Comparison of ENCODE assay signal across 9 cellular contexts in the genomic region with DNA sequence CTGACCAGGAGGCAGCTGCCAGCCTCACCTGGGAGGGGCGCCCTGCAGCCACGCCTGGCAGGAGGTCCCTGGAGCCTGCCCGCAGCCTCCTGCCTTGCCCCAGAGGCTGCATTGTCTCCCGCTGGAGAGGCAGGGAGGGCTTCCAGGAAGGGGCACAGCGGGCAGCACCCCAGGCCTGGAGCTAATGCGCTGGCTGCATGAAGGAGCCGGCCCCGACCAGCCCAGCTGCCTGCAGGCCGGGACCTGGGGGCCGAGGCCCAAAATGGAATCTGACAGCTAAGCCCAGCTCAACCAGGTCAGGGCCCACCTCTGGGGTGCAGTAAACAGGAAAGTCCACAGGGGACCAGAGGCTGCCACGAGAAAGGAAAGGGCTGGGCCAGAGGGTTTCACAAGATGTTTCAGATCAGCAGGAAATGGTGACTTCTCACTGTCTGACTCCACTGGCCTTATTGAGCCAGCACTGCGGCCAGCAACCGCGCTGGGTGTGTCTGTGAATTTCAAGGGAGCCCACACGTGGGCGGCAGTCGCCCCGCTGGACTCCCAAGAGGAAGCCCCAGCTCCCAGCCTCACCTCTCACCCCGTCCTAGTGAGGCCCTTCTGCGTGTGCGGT.
DNase-seq lines count a peak whose midpoint lies in the region; ATAC-seq and TF ChIP-seq lines count a peak whose summit lies in the region.
"Had no signal": no experiment of that assay in that cellular context is flagged by ENCODE, and none has a peak within 500 bp of the region (broad histone marks: within the 10 kb centered on the region; RNA-seq: fewer than 3 reads in every experiment).

No MANE protein-coding gene starts in this region.

- DNase-seq in GM10266 (ENCODE audit: extremely low spot score) (peak; percentile 84), HL-60 (ENCODE audit: low read depth in 1 of 2, low spot score in 1 of 2) (peak; percentile 68 to 87), NCI-H1694 treated with DMSO at 0.1 percent for 48 hours (lab: John Stamatoyannopoulos, UW) (no peak), cortex of kidney (lab: John Stamatoyannopoulos, UW) (no peak), NCI-H82 treated with DMSO at 0.1 percent for 48 hours (lab: John Stamatoyannopoulos, UW; ENCODE audit: unreplicated experiment) (no peak)
- DNase-seq: activated naive CD8-positive, alpha-beta T cell treated with anti-CD3 and anti-CD28 coated beads, Interleukin-2, amount 10 ng/mL, durations not matched to agents 7 days and 5 days had no signal

- peaks cover 6% of the 10 kb centered on the region for H3K9me3 Mint-ChIP-seq in nephron

- H3K27ac ChIP-seq in HL-60 (replicated peaks) (peak overlapping the region; percentile 75), cingulate gyrus (ENCODE audit: low read depth, low read length) (peak overlapping the region; percentile 54)

- peaks cover 7% of the 10 kb centered on the region for H3K36me3 Mint-ChIP-seq in nephron (ENCODE audit: low read depth)

- H3K27me3 Mint-ChIP-seq in nephron (ENCODE audit: low read depth): no peaks in the 10 kb centered on the region
- H3K27me3 Mint-ChIP-seq: activated naive CD8-positive, alpha-beta T cell treated with anti-CD3 and anti-CD28 coated beads, Interleukin-2, amount 10 ng/mL, durations not matched to agents 7 days and 5 days had no signal

- no peak overlapping the region for H3K4me3 ChIP-seq in HL-60 (replicated peaks; ENCODE audit: insufficient read depth, low read length)

- H3K27me3 ChIP-seq in HL-60 (ENCODE audit: insufficient read depth, poor library complexity, severe bottlenecking): no peaks in the 10 kb centered on the region

- ATAC-seq in HG03097 (IDR thresholded peaks at IDR 0.05; ENCODE audit: low FRiP score, unreplicated experiment): no peak

- H3K4me3 Mint-ChIP-seq in nephron: peak overlapping the region in 2 of 3 experiments; percentile 47 to 66
- H3K4me3 Mint-ChIP-seq: activated naive CD8-positive, alpha-beta T cell treated with anti-CD3 and anti-CD28 coated beads, Interleukin-2, amount 10 ng/mL, durations not matched to agents 7 days and 5 days had no signal

- peak overlapping the region; percentile 96 to 100 (median 99) for H3K27ac Mint-ChIP-seq in nephron
- H3K27ac Mint-ChIP-seq: activated naive CD8-positive, alpha-beta T cell treated with anti-CD3 and anti-CD28 coated beads, Interleukin-2, amount 10 ng/mL, durations not matched to agents 7 days and 5 days had no signal

- TF ChIP-seq CTCF in GM10266 (IDR thresholded peaks at IDR 0.05; ENCODE audit: control insufficient read depth, insufficient read depth, low read depth, missing control alignments) (peak; percentile 7), HL-60 (IDR thresholded peaks at IDR 0.05; ENCODE audit: insufficient read depth, low read length) (no peak), nephron (IDR thresholded peaks at IDR 0.05; ENCODE audit: unreplicated experiment in 3 of 3) (no peak)

- peaks cover 39% of the 10 kb centered on the region for H3K4me1 Mint-ChIP-seq in nephron
- H3K4me1 Mint-ChIP-seq: activated naive CD8-positive, alpha-beta T cell treated with anti-CD3 and anti-CD28 coated beads, Interleukin-2, amount 10 ng/mL, durations not matched to agents 7 days and 5 days had no signal

Comparison
In these comparisons a context has a peak if more than half of its experiments do, and no peak if none do; other contexts are left out.
1. DNase-seq: peak in GM10266 (single experiment) and HL-60 (2 of 2); none in NCI-H1694 treated with DMSO at 0.1 percent for 48 hours (single experiment), cortex of kidney (single experiment) and NCI-H82 treated with DMSO at 0.1 percent for 48 hours (single experiment).